In genomic region chr15:84983711-84984110, GRCh38 we compare ENCODE assay signal across 12 cellular contexts. TPM values are rescaled to one million over a fixed set of nuclear protein-coding genes. Genes with fewer than 3 reads are reported as not detected.
DNase-seq lines count a peak whose midpoint lies in the region; ATAC-seq and TF ChIP-seq lines count a peak whose summit lies in the region.
"Had no signal": no experiment of that assay in that cellular context is flagged by ENCODE, and none has a peak within 500 bp of the region (broad histone marks: within the 10 kb centered on the region; RNA-seq: fewer than 3 reads in every experiment).

No MANE protein-coding gene starts in this region.

- no peaks in the 10 kb centered on the region for H3K27me3 ChIP-seq in CD4-positive, alpha-beta T cell (ENCODE audit: control insufficient read depth, insufficient read depth, low read length)
- no peaks in the 10 kb centered on the region for H3K27me3 ChIP-seq in Loucy (ENCODE audit: insufficient read depth, low read length, poor library complexity, severe bottlenecking)
- no peaks in the 10 kb centered on the region for H3K27me3 ChIP-seq in duodenal mucosa (ENCODE audit: control insufficient read depth in 1 of 2, insufficient read depth in 2 of 2, low read length in 2 of 2)
- no peaks in the 10 kb centered on the region for H3K27me3 ChIP-seq in parathyroid adenoma (ENCODE audit: control insufficient read depth, insufficient read depth, low read length)
- H3K27me3 ChIP-seq: MG63 had no signal

- DNase-seq in CD4-positive, alpha-beta T cell, result no peak
- DNase-seq in DMS114 treated with DMSO at 0.1 percent for 48 hours (lab: John Stamatoyannopoulos, UW; ENCODE audit: unreplicated experiment), result no peak
- DNase-seq in DMS53 treated with DMSO at 0.1 percent for 48 hours (lab: John Stamatoyannopoulos, UW; ENCODE audit: unreplicated experiment), result no peak
- DNase-seq in NCI-H748 treated with DMSO at 0.1 percent for 48 hours (lab: John Stamatoyannopoulos, UW), result no peak
- DNase-seq in GM20000 (ENCODE audit: low spot score), result no peak
- DNase-seq: activated CD4-positive, alpha-beta T cell treated with anti-CD3 and anti-CD28 coated beads, Interleukin-2, amount 50 U/mL, for 48 hours; GDM1; MG63; spleen had no signal

- H3K36me3 ChIP-seq in Loucy (ENCODE audit: insufficient read depth, low read length) (no peaks in the 10 kb centered on the region), duodenal mucosa (ENCODE audit: control insufficient read depth in 1 of 2, insufficient read depth in 2 of 2, low read length in 2 of 2) (no peaks in the 10 kb centered on the region), parathyroid adenoma (ENCODE audit: control insufficient read depth, insufficient read depth, low read length) (no peaks in the 10 kb centered on the region)
- H3K36me3 ChIP-seq: MG63, spleen had no signal

- no peaks in the 10 kb centered on the region for H3K9me3 Mint-ChIP-seq in CD4-positive, alpha-beta T cell

- H3K4me1 Mint-ChIP-seq in CD4-positive, alpha-beta T cell (ENCODE audit: low read depth), result peaks cover 68% of the 10 kb centered on the region

- peak overlapping the region; percentile 81 for H3K4me2 ChIP-seq in Loucy (ENCODE audit: low read depth, low read length, poor library complexity, severe bottlenecking)
- H3K4me2 ChIP-seq in parathyroid adenoma (ENCODE audit: low read length), result no peak overlapping the region

- no peak for ATAC-seq in CD4-positive, alpha-beta T cell (ENCODE audit: poor library complexity)

- H2AFZ ChIP-seq in Loucy (ENCODE audit: low read length), result no peak overlapping the region
- H2AFZ ChIP-seq in parathyroid adenoma, result no peak overlapping the region

- peaks cover 19% of the 10 kb centered on the region for H4K20me1 ChIP-seq in Loucy (ENCODE audit: insufficient read depth, low read length, poor library complexity, severe bottlenecking)

- no peaks in the 10 kb centered on the region for H3K9me3 ChIP-seq in CD4-positive, alpha-beta T cell (ENCODE audit: control insufficient read depth, low read length)
- H3K9me3 ChIP-seq in Loucy (ENCODE audit: insufficient read depth, low read depth, low read length) (no peaks in the 10 kb centered on the region), duodenal mucosa (ENCODE audit: control insufficient read depth in 1 of 2, low read length in 2 of 2) (no peaks in the 10 kb centered on the region), parathyroid adenoma (ENCODE audit: control insufficient read depth, low read length) (no peaks in the 10 kb centered on the region)
- H3K9me3 ChIP-seq: MG63, spleen had no signal

- POLR2A ChIA-PET in CD4-positive, alpha-beta T cell (lab: Charles Lee), result interaction anchor here (1.2 kb wide), 1 partner anchor 48 kb away, joined by 4 read pairs; no protein-coding TSS in a partner anchor

- H3K4me3 Mint-ChIP-seq in CD4-positive, alpha-beta T cell, result peak overlapping the region; percentile 99

- intact Hi-C loops in CD4-positive, alpha-beta T cell (cut with DNase I, micrococcal nuclease), result loop anchor here in 1 of 2 experiments (10.0 kb wide), 1 partner anchor 349 kb away; no protein-coding TSS in a partner anchor

- no peaks in the 10 kb centered on the region for H3K27me3 Mint-ChIP-seq in CD4-positive, alpha-beta T cell

- no peak overlapping the region for H3K27ac ChIP-seq in CD4-positive, alpha-beta T cell (ENCODE audit: low read depth, low read length)
- H3K27ac ChIP-seq in duodenal mucosa (ENCODE audit: low read depth, low read length) (no peak overlapping the region), parathyroid adenoma (no peak overlapping the region)

- peaks cover 7% of the 10 kb centered on the region; the same call in 1 of the 2 replicates for H3F3A ChIP-seq in Loucy (ENCODE audit: low read depth)

- H3K4me1 ChIP-seq in Loucy (ENCODE audit: insufficient read depth, low read length, poor library complexity, severe bottlenecking) (peaks cover 55% of the 10 kb centered on the region), duodenal mucosa (ENCODE audit: control insufficient read depth in 1 of 2, insufficient read depth in 2 of 2, low read length in 2 of 2) (peaks cover 40 to 46% of the 10 kb centered on the region in 2 donors), parathyroid adenoma (peaks cover 6% of the 10 kb centered on the region)

- CTCF ChIA-PET in CD4-positive, alpha-beta T cell (lab: Charles Lee), result interaction anchor here (1.9 kb wide), 1 partner anchor 27 kb away, joined by 9 read pairs; no protein-coding TSS in a partner anchor

- peaks cover 68% of the 10 kb centered on the region for H3K79me2 ChIP-seq in Loucy (ENCODE audit: insufficient read depth, low read length)
- H3K79me2 ChIP-seq in parathyroid adenoma, result peaks cover 3% of the 10 kb centered on the region

- H3K9ac ChIP-seq in Loucy (ENCODE audit: low read depth, low read length, poor library complexity, severe bottlenecking) (peak overlapping the region; percentile 35), duodenal mucosa (ENCODE audit: low read depth in 1 of 2, low read length in 2 of 2) (peak overlapping the region; percentile 65 to 79), parathyroid adenoma (no peak overlapping the region)

- H3K27ac Mint-ChIP-seq in CD4-positive, alpha-beta T cell, result peak overlapping the region; percentile 98

- no peak for TF ChIP-seq CTCF in CD4-positive, alpha-beta T cell (IDR thresholded peaks at IDR 0.05)
- TF ChIP-seq CTCF in Loucy (conservative IDR thresholded peaks at IDR 0.05; ENCODE audit: low read length), result no peak
- TF ChIP-seq CTCF in parathyroid adenoma (IDR thresholded peaks at IDR 0.05), result no peak
- TF ChIP-seq CTCF in GM20000 (IDR thresholded peaks at IDR 0.05; ENCODE audit: extremely low read depth, missing control alignments), result no peak

- H3K36me3 Mint-ChIP-seq in CD4-positive, alpha-beta T cell (ENCODE audit: low read depth), result peaks cover 20% of the 10 kb centered on the region

- no peaks in the 10 kb centered on the region for H3K9me2 ChIP-seq in Loucy (replicated peaks; ENCODE audit: low read depth, low read length)

- H3K4me3 ChIP-seq in Loucy (ENCODE audit: low read length, poor library complexity, severe bottlenecking) (peak overlapping the region; percentile 79), duodenal mucosa (ENCODE audit: low read depth in 1 of 2, low read length in 2 of 2) (peak overlapping the region; percentile 92 to 95), parathyroid adenoma (ENCODE audit: low read depth, low read length) (peak overlapping the region; percentile 6)

RNA-seq across cellular contexts. Expression of gene PDE8A, which starts 2.1 kb away (rescaled TPM):
- total RNA-seq in CD4-positive, alpha-beta T cell, result 10 to 100 TPM; 29.8 to 34.3 TPM

Comparison
In these comparisons a context has a peak if more than half of its experiments do, and no peak if none do; other contexts are left out.
1. H3K4me3 ChIP-seq: peak in every context shown above with its lines; median percentile 94 in duodenal mucosa; 79 in Loucy; 6 in parathyroid adenoma.